18 cellular contexts compared by ENCODE assay signal in the genomic region with DNA sequence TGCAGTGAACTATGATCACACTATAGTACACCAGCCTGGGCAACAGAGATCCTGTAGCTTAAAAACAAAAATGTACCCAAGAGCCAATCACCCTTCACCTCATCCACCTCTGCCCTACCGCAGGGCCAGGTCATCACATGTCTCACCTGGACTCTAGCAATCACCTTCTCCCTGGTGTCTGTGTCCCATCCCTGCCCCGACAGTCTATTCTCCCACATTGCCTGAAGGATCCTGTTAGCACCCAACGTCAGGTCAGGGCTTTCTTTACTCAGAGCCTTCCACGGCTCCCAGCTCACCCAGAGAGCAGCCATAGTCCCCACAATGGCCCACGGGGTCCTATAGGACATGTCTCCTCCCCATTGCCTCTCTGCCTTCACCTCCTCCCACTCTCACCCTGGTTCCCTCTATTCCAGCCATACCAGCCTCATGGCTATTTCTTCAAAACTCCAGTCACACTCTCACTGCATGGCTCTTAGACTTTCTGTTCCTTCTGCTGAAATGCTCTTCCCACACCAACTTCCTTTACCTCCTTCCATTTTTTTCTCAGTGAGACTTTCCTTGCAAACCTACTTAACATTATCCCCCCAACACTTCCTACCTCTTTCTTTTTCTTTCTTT.
"Had no signal": no experiment of that assay in that cellular context is flagged by ENCODE, and none has a peak within 500 bp of the region (broad histone marks: within the 10 kb centered on the region; RNA-seq: fewer than 3 reads in every experiment).

No MANE protein-coding gene starts in this region.

- H3K36me3 ChIP-seq: brain microvascular endothelial cell, neural progenitor cell, suprapubic skin had no signal

- ATAC-seq: psoas muscle; right cardiac atrium; stimulated activated naive CD8-positive, alpha-beta T cell treated with anti-CD3 and anti-CD28 coated beads, Interleukin-15, amount 100 ng/mL, for 72 hours had no signal

- H2AFZ ChIP-seq: neural progenitor cell had no signal

- H3K9me3 ChIP-seq: suprapubic skin had no signal

- H3K27ac ChIP-seq: brain microvascular endothelial cell, neural progenitor cell, skin epidermis, suprapubic skin, VCaP had no signal

- FAIRE-seq: frontal cortex, keratinocyte had no signal

- DNase-seq: activated CD4-positive, alpha-beta T cell treated with anti-CD3 and anti-CD28 coated beads for 1 hour; activated naive CD4-positive, alpha-beta T cell; brain microvascular endothelial cell; central memory CD4-positive, alpha-beta T cell; cortex of kidney; effector CD4-positive, alpha-beta T cell; head of caudate nucleus; psoas muscle; right cardiac atrium; stimulated activated naive CD8-positive, alpha-beta T cell treated with anti-CD3 and anti-CD28 coated beads, Interleukin-15, amount 100 ng/mL, for 72 hours had no signal

- H3K4me3 Mint-ChIP-seq: neural progenitor cell; stimulated activated naive CD8-positive, alpha-beta T cell treated with anti-CD3 and anti-CD28 coated beads, Interleukin-15, amount 100 ng/mL, for 72 hours; T-helper 1 cell treated with Interleukin-12 subunit alpha and Interleukin-12 subunit beta and Interleukin-4 antibody, amounts not matched to agents 30 μg/mL and 1 μg/mL, for 36 hours had no signal

- H3K9ac ChIP-seq: neural progenitor cell had no signal

- H3K27ac Mint-ChIP-seq: stimulated activated naive CD8-positive, alpha-beta T cell treated with anti-CD3 and anti-CD28 coated beads, Interleukin-15, amount 100 ng/mL, for 72 hours; T-helper 1 cell treated with Interleukin-12 subunit alpha and Interleukin-12 subunit beta and Interleukin-4 antibody, amounts not matched to agents 30 μg/mL and 1 μg/mL, for 36 hours had no signal

- H3K4me2 ChIP-seq: neural progenitor cell had no signal

- H3K9me3 Mint-ChIP-seq: neural progenitor cell; stimulated activated naive CD8-positive, alpha-beta T cell treated with anti-CD3 and anti-CD28 coated beads, Interleukin-15, amount 100 ng/mL, for 72 hours; T-helper 1 cell treated with Interleukin-12 subunit alpha and Interleukin-12 subunit beta and Interleukin-4 antibody, amounts not matched to agents 30 μg/mL and 1 μg/mL, for 36 hours had no signal

- H3K4me3 ChIP-seq: lung, neural progenitor cell, psoas muscle, skin epidermis, suprapubic skin had no signal

- H3K4me1 ChIP-seq: neural progenitor cell, suprapubic skin had no signal

- H3K27me3 Mint-ChIP-seq: stimulated activated naive CD8-positive, alpha-beta T cell treated with anti-CD3 and anti-CD28 coated beads, Interleukin-15, amount 100 ng/mL, for 72 hours had no signal

- H3K36me3 Mint-ChIP-seq: neural progenitor cell had no signal

- H3K27me3 ChIP-seq: brain microvascular endothelial cell, neural progenitor cell had no signal
